1 cellular context compared by ENCODE assay signal in genomic region chr15:80878242-80878866, GRCh38.
TF ChIP-seq lines count a peak whose summit lies in the region.

No MANE protein-coding gene starts in this region.

TF ChIP-seq in IMR-90, 13 proteins besides CTCF, POLR2A, EP300 and RAD21 (continued from another document):
- TF ChIP-seq NFE2L2 (IDR thresholded peaks at IDR 0.05; ENCODE audit: low read depth, low read length) (no peak), CEBPB (IDR thresholded peaks at IDR 0.05; ENCODE audit: low read depth, low read length) (peak; percentile 70), RFX5 (IDR thresholded peaks at IDR 0.05; ENCODE audit: low read depth, low read length) (no peak), MAZ (IDR thresholded peaks at IDR 0.05; ENCODE audit: borderline replicate concordance, low read depth, low read length) (no peak)
